In the genomic region with DNA sequence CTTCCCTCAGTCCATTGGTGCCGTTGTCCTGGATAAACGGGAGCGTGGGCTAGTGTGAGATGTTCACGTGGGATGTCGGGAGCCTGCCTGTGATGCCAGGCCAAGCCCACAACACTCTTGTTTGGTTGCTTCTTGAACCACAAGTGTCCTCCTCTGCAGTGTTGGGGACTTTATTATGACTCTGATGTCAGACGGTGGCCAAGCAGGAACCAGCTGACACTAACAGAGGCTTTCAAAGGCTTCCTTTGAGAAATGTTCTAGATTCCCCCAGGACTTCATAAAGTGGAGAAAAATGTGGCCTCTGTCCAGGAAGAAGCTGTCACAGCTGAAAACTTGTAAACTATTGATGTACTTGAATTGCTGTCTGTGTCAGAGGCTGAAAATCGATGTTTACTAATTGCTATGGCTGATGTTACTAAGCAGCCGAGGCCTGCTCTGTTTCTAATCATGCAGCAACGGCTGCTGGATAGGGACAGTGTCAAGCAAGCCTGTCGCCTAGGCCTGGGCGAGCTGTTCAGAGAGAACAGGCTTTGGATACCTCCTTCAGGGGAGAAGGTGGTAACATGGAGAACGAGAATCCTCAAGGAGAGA, we compare ENCODE assay signal across 17 cellular contexts.
DNase-seq lines count a peak whose midpoint lies in the region; ATAC-seq, FAIRE-seq and TF ChIP-seq lines count a peak whose summit lies in the region.
"Had no signal": no experiment of that assay in that cellular context is flagged by ENCODE, and none has a peak within 500 bp of the region (broad histone marks: within the 10 kb centered on the region; RNA-seq: fewer than 3 reads in every experiment).

No MANE protein-coding gene starts in this region.

- H3K27me3 ChIP-seq in SK-N-SH (ENCODE audit: insufficient read depth) (no peaks in the 10 kb centered on the region), gastroesophageal sphincter (no peaks in the 10 kb centered on the region), tibial nerve (no peaks in the 10 kb centered on the region)
- H3K27me3 ChIP-seq: right lobe of liver, thyroid gland had no signal

- H3K9me3 ChIP-seq in SK-N-SH (no peaks in the 10 kb centered on the region), gastroesophageal sphincter (no peaks in the 10 kb centered on the region), tibial nerve (no peaks in the 10 kb centered on the region)
- H3K9me3 ChIP-seq: right lobe of liver, thyroid gland had no signal

- no peaks in the 10 kb centered on the region for H3K9me2 ChIP-seq in SK-N-SH

- H3K4me1 ChIP-seq in SK-N-SH (ENCODE audit: control insufficient read depth in 1 of 2, insufficient read depth in 2 of 2, low read depth in 1 of 2, low read length in 1 of 2) (peaks cover 0 to 49% of the 10 kb centered on the region in 2 experiments; a peak in 2 of 4 replicates), gastroesophageal sphincter (peaks cover 0 to 20% (median 4%) of the 10 kb centered on the region in 3 donors), tibial nerve (peaks cover 0 to 30% (median 16%) of the 10 kb centered on the region in 4 donors)
- H3K4me1 ChIP-seq: right lobe of liver had no signal

- H3F3A ChIP-seq in SK-N-SH (replicated peaks; ENCODE audit: insufficient read depth) = no peaks in the 10 kb centered on the region

- H3K27ac ChIP-seq in SK-N-SH (ENCODE audit: low read depth in 2 of 2, low read length in 1 of 2) = peak overlapping the region in 1 of 2 experiments; percentile 36; a peak in 2 of 4 replicates
- peak overlapping the region in 3 of 4 donors; percentile 2 to 27 (median 2) for H3K27ac ChIP-seq in gastroesophageal sphincter
- peak overlapping the region; percentile 11 to 82 (median 64) for H3K27ac ChIP-seq in tibial nerve
- H3K27ac ChIP-seq: 22Rv1, right lobe of liver had no signal

- DNase-seq in SK-N-SH = peak; percentile 54
- peak; percentile 28 for DNase-seq in midbrain (lab: John Stamatoyannopoulos, UW)
- DNase-seq in tibial nerve (ENCODE audit: low spot score in 2 of 2) = no peak
- DNase-seq in left colon = no peak
- no peak for DNase-seq in activated CD4-positive, CD25-positive, alpha-beta regulatory T cell (lab: John Stamatoyannopoulos, UW)
- no peak for DNase-seq in urothelium cell line (ENCODE audit: low spot score)
- DNase-seq: DMS 273 treated with DMSO at 0.1 percent for 48 hours; KG1; naive thymus-derived CD4-positive, alpha-beta T cell; NCI-H1694; right lobe of liver; RPMI8226 had no signal

- CTCF ChIA-PET in SK-N-SH (lab: Yijun Ruan, JAX) = interaction anchor here (2.9 kb wide), 1 partner anchor 91 kb away, joined by 11 read pairs; no protein-coding TSS in a partner anchor

- TF ChIP-seq EP300 in SK-N-SH (IDR thresholded peaks at IDR 0.05; ENCODE audit: borderline replicate concordance in 1 of 2, low read depth in 1 of 2, low read length in 1 of 2) (no peak), gastroesophageal sphincter (IDR thresholded peaks at IDR 0.05) (no peak), tibial nerve (IDR thresholded peaks at IDR 0.05) (no peak)

- H2AFZ ChIP-seq in SK-N-SH (ENCODE audit: low read depth) = no peak overlapping the region

- H4K20me1 ChIP-seq in SK-N-SH (ENCODE audit: insufficient read depth) = no peaks in the 10 kb centered on the region

- no peak for FAIRE-seq in urothelium cell line (lab: Jason Lieb, UNC)
- FAIRE-seq: TTC549 had no signal

- H3K79me2 ChIP-seq in SK-N-SH (ENCODE audit: insufficient read depth) = no peaks in the 10 kb centered on the region

- TF ChIP-seq RAD21 in SK-N-SH (IDR thresholded peaks at IDR 0.05; ENCODE audit: low read length) = no peak

- intact Hi-C loops in left colon (cut with DNase I, micrococcal nuclease) = no loop called here

- no peak overlapping the region for H3K4me2 ChIP-seq in SK-N-SH

- TF ChIP-seq POLR2A in gastroesophageal sphincter (IDR thresholded peaks at IDR 0.05) (no peak), tibial nerve (IDR thresholded peaks at IDR 0.05) (no peak)

- no peak overlapping the region for H3K4me3 ChIP-seq in SK-N-SH (ENCODE audit: low read depth in 2 of 2, low read length in 1 of 2)
- H3K4me3 ChIP-seq in gastroesophageal sphincter = no peak overlapping the region
- H3K4me3 ChIP-seq in tibial nerve = no peak overlapping the region
- H3K4me3 ChIP-seq: right lobe of liver, thyroid gland had no signal

- H3K36me3 ChIP-seq in SK-N-SH (replicated peaks in 1 of 2; ENCODE audit: control insufficient read depth in 1 of 2, insufficient read depth in 2 of 2, low read length in 1 of 2) (peaks cover 4 to 11% of the 10 kb centered on the region in 2 experiments), gastroesophageal sphincter (peaks cover 0 to 37% of the 10 kb centered on the region in 2 donors), tibial nerve (peaks cover 0 to 10% (median 0%) of the 10 kb centered on the region in 3 donors)
- H3K36me3 ChIP-seq: thyroid gland had no signal

- 82% methylated on average over 6 of the region's 12 CpGs for WGBS in SK-N-SH (ENCODE audit: low lambda C conversion rate)
- WGBS in gastroesophageal sphincter (ENCODE audit: low coverage in 1 of 2), 2 donors = 47 to 53% methylated on average over 5 to 12 of the region's 12 CpGs
- WGBS in tibial nerve, 2 donors = 37 to 43% methylated on average over 12 of the region's 12 CpGs

- no peak for TF ChIP-seq CTCF in SK-N-SH (IDR thresholded peaks at IDR 0.05)
- no peak for TF ChIP-seq CTCF in gastroesophageal sphincter (IDR thresholded peaks at IDR 0.05)
- TF ChIP-seq CTCF in tibial nerve (IDR thresholded peaks at IDR 0.05) = no peak

- ATAC-seq in SK-N-SH treated with all-trans-retinoic acid at 6 μM for 48 hours (no peak; the same call in 2 of the 3 replicates), gastroesophageal sphincter (no peak), left colon (no peak)
- ATAC-seq: naive thymus-derived CD4-positive, alpha-beta T cell had no signal

- no peak overlapping the region for H3K9ac ChIP-seq in SK-N-SH

- POLR2A ChIA-PET in SK-N-SH (lab: Yijun Ruan, JAX) = no interaction called here

TF ChIP-seq in SK-N-SH, 30 proteins besides CTCF, POLR2A, EP300 and RAD21 (continues in another document):
- TF ChIP-seq TEAD4 (IDR thresholded peaks at IDR 0.05; ENCODE audit: borderline replicate concordance, insufficient read depth) (no peak), TAF1 (IDR thresholded peaks at IDR 0.05; ENCODE audit: borderline replicate concordance, low read depth, low read length) (no peak), GABPA (IDR thresholded peaks at IDR 0.05; ENCODE audit: low read depth) (no peak), YY1 (IDR thresholded peaks at IDR 0.05; ENCODE audit: low read depth) (no peak), FOXM1 (IDR thresholded peaks at IDR 0.05; ENCODE audit: low read depth) (no peak), TCF12 (IDR thresholded peaks at IDR 0.05) (no peak), SIN3A (IDR thresholded peaks at IDR 0.05; ENCODE audit: borderline replicate concordance, low read depth, low read length) (no peak), ELF1 (IDR thresholded peaks at IDR 0.05) (no peak), MEF2A (IDR thresholded peaks at IDR 0.05; ENCODE audit: borderline replicate concordance, low read depth) (no peak), RFX5 (IDR thresholded peaks at IDR 0.05; ENCODE audit: low read length) (no peak), RXRA (IDR thresholded peaks at IDR 0.05; ENCODE audit: borderline replicate concordance, low read depth) (no peak)
- TF ChIP-seq, protein P1, sequence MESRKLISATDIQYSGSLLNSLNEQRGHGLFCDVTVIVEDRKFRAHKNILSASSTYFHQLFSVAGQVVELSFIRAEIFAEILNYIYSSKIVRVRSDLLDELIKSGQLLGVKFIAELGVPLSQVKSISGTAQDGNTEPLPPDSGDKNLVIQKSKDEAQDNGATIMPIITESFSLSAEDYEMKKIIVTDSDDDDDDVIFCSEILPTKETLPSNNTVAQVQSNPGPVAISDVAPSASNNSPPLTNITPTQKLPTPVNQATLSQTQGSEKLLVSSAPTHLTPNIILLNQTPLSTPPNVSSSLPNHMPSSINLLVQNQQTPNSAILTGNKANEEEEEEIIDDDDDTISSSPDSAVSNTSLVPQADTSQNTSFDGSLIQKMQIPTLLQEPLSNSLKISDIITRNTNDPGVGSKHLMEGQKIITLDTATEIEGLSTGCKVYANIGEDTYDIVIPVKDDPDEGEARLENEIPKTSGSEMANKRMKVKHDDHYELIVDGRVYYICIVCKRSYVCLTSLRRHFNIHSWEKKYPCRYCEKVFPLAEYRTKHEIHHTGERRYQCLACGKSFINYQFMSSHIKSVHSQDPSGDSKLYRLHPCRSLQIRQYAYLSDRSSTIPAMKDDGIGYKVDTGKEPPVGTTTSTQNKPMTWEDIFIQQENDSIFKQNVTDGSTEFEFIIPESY (IDR thresholded peaks at IDR 0.05; ENCODE audit: borderline replicate concordance, low read depth) = no peak

TF ChIP-seq in SK-N-SH treated with all-trans-retinoic acid at 6 μM for 48 hours, 23 proteins besides CTCF, POLR2A, EP300 and RAD21 (continues in another document):
- no peak for TF ChIP-seq TCF4 (CRISPR knock-in tag; IDR thresholded peaks at IDR 0.05; ENCODE audit: borderline replicate concordance)
- TF ChIP-seq ZFP3 (CRISPR knock-in tag; IDR thresholded peaks at IDR 0.05) = no peak
- TF ChIP-seq, protein P2, sequence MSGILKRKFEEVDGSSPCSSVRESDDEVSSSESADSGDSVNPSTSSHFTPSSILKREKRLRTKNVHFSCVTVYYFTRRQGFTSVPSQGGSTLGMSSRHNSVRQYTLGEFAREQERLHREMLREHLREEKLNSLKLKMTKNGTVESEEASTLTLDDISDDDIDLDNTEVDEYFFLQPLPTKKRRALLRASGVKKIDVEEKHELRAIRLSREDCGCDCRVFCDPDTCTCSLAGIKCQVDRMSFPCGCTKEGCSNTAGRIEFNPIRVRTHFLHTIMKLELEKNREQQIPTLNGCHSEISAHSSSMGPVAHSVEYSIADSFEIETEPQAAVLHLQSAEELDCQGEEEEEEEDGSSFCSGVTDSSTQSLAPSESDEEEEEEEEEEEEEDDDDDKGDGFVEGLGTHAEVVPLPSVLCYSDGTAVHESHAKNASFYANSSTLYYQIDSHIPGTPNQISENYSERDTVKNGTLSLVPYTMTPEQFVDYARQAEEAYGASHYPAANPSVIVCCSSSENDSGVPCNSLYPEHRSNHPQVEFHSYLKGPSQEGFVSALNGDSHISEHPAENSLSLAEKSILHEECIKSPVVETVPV (CRISPR knock-in tag; IDR thresholded peaks at IDR 0.05) = no peak
- TF ChIP-seq, protein P3, sequence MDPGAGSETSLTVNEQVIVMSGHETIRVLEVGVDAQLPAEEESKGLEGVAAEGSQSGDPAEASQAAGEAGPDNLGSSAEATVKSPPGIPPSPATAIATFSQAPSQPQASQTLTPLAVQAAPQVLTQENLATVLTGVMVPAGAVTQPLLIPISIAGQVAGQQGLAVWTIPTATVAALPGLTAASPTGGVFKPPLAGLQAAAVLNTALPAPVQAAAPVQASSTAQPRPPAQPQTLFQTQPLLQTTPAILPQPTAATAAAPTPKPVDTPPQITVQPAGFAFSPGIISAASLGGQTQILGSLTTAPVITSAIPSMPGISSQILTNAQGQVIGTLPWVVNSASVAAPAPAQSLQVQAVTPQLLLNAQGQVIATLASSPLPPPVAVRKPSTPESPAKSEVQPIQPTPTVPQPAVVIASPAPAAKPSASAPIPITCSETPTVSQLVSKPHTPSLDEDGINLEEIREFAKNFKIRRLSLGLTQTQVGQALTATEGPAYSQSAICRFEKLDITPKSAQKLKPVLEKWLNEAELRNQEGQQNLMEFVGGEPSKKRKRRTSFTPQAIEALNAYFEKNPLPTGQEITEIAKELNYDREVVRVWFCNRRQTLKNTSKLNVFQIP (CRISPR knock-in tag; IDR thresholded peaks at IDR 0.05; ENCODE audit: borderline replicate concordance, low read depth) = no peak
- TF ChIP-seq ARNTL (CRISPR knock-in tag; IDR thresholded peaks at IDR 0.05; ENCODE audit: borderline replicate concordance, low read depth) = no peak

Comparison
In these comparisons a context has a peak if more than half of its experiments do, and no peak if none do; other contexts are left out.
1. DNase-seq: peak in SK-N-SH (single experiment) and midbrain (single experiment); none in tibial nerve (0 of 2), left colon (0 of 2), activated CD4-positive, CD25-positive, alpha-beta regulatory T cell (0 of 4) and urothelium cell line (single experiment).